Comparison of ENCODE assay signal across 15 cellular contexts in the genomic region with DNA sequence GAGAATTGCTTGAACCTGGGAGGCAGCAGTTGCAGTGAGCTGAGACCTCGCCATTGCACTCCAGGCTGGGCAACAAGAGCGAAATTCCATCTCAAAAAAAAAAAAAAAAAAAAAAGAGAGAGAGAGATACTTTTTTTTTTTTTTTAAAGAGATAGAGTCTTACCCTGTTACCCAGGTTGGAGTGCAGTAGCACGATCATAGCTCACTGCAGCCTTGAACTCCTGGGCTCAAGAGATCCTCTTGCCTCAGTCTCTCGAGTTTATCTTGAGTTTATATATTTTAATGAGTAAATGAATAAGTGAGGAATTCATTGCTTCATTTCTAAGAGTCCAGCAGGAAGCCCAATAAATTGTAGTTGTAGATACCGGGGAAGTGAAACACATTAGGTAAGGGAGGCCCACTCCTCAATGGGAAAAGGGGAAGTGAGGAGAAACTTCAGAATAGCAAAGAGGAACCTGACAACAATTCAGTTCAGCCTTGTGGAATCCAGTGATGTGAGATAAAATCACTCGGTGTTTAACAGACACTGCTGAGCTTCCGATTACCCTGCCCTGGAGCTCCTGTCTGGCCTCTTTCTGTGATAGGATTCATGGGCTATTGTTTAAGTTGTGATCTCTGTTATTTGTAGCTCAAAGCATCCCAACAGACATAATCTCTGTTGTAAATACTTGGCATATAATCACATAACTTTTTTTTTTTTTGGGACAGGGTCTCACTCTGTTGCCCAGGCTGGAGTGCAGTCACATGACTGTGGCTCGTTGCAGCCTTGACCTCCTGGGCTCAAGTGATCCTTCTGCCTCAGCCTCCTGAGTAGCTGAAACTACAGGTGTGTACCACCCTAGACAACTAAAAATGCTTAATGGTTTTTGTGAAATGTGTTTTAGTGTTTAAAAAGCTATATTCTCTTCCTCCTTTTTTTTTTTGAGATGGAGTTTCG. TPM values are rescaled to one million over a fixed set of nuclear protein-coding genes. Genes with fewer than 3 reads are reported as not detected.
DNase-seq lines count a peak whose midpoint lies in the region; ATAC-seq lines count a peak whose summit lies in the region.
"Had no signal": no experiment of that assay in that cellular context is flagged by ENCODE, and none has a peak within 500 bp of the region (broad histone marks: within the 10 kb centered on the region; RNA-seq: fewer than 3 reads in every experiment).

No MANE protein-coding gene starts in this region.

- peak; percentile 23 for ATAC-seq in left ventricle myocardium superior
- ATAC-seq: esophagus mucosa had no signal

- H3K27me3 Mint-ChIP-seq in dendritic cell treated with granulocyte-macrophage colony-stimulating factor and Interleukin-4, amounts not matched to agents 40 ng/mL and 50 ng/mL, for 4 days = no peaks in the 10 kb centered on the region

- peaks cover 64% of the 10 kb centered on the region for H3K4me1 Mint-ChIP-seq in dendritic cell treated with granulocyte-macrophage colony-stimulating factor and Interleukin-4, amounts not matched to agents 40 ng/mL and 50 ng/mL, for 4 days (ENCODE audit: low read depth)

- peak overlapping the region; percentile 23 for H3K4me3 Mint-ChIP-seq in dendritic cell treated with granulocyte-macrophage colony-stimulating factor and Interleukin-4, amounts not matched to agents 40 ng/mL and 50 ng/mL, for 4 days
- H3K4me3 Mint-ChIP-seq: activated naive CD8-positive, alpha-beta T cell treated with anti-CD3 and anti-CD28 coated beads, Interleukin-2, amount 10 ng/mL, durations not matched to agents 7 days and 5 days had no signal

- DNase-seq in left ventricle myocardium superior = no peak
- no peak for DNase-seq in cardiac septum (ENCODE audit: low spot score)
- peak; percentile 85 for DNase-seq in NOMO-1 treated with dmso at 0.1 percent for 144 hours (lab: John Stamatoyannopoulos, UW; ENCODE audit: unreplicated experiment)
- DNase-seq in HuH-7.5 (ENCODE audit: low spot score) = no peak
- DNase-seq in NCI-H187 (lab: John Stamatoyannopoulos, UW) = no peak
- no peak for DNase-seq in cerebellum (ENCODE audit: low spot score)
- DNase-seq in T-helper 1 cell = no peak
- DNase-seq: 8988T; activated naive CD8-positive, alpha-beta T cell treated with anti-CD3 and anti-CD28 coated beads, Interleukin-2, amount 10 ng/mL, durations not matched to agents 7 days and 5 days; mammary epithelial cell; NCI-H1048; NCI-H446 treated with DMSO at 0.1 percent for 48 hours had no signal

- intact Hi-C loops in left ventricle myocardium superior (cut with micrococcal nuclease) (no loop called here), cardiac septum (cut with DNase I) (no loop called here)
- intact Hi-C loops in dendritic cell treated with granulocyte-macrophage colony-stimulating factor and Interleukin-4, amounts not matched to agents 40 ng/mL and 50 ng/mL, for 4 days (cut with micrococcal nuclease) = no loop called here

- no peaks in the 10 kb centered on the region for H3K36me3 Mint-ChIP-seq in dendritic cell treated with granulocyte-macrophage colony-stimulating factor and Interleukin-4, amounts not matched to agents 40 ng/mL and 50 ng/mL, for 4 days (ENCODE audit: low read depth)
- H3K36me3 Mint-ChIP-seq: activated naive CD8-positive, alpha-beta T cell treated with anti-CD3 and anti-CD28 coated beads, Interleukin-2, amount 10 ng/mL, durations not matched to agents 7 days and 5 days had no signal

- peak overlapping the region; percentile 61 for H3K27ac Mint-ChIP-seq in dendritic cell treated with granulocyte-macrophage colony-stimulating factor and Interleukin-4, amounts not matched to agents 40 ng/mL and 50 ng/mL, for 4 days
- H3K27ac Mint-ChIP-seq: activated naive CD8-positive, alpha-beta T cell treated with anti-CD3 and anti-CD28 coated beads, Interleukin-2, amount 10 ng/mL, durations not matched to agents 7 days and 5 days had no signal

- H3K9me3 Mint-ChIP-seq in dendritic cell treated with granulocyte-macrophage colony-stimulating factor and Interleukin-4, amounts not matched to agents 40 ng/mL and 50 ng/mL, for 4 days = no peaks in the 10 kb centered on the region
- H3K9me3 Mint-ChIP-seq: activated naive CD8-positive, alpha-beta T cell treated with anti-CD3 and anti-CD28 coated beads, Interleukin-2, amount 10 ng/mL, durations not matched to agents 7 days and 5 days had no signal

RNA-seq across cellular contexts. Expression of a gene that starts 15.8 kb away (rescaled TPM):
- total RNA-seq in left ventricle myocardium superior = 7.1 TPM
- total RNA-seq in cardiac septum = 4.8 TPM
- total RNA-seq in cerebellum = 3.0 TPM

RNA-seq across cellular contexts. Expression of a gene that starts 27.1 kb away (rescaled TPM):
- total RNA-seq in left ventricle myocardium superior = not detected
- total RNA-seq in cardiac septum = not detected
- 0.36 TPM for total RNA-seq in cerebellum
- total RNA-seq: activated naive CD8-positive, alpha-beta T cell treated with anti-CD3 and anti-CD28 coated beads, Interleukin-2, amount 10 ng/mL, durations not matched to agents 7 days and 5 days; esophagus mucosa; mammary epithelial cell; osteoblast had no signal

RNA-seq across cellular contexts. Expression of a gene that starts 30.1 kb away (rescaled TPM):
- 0.40 TPM for total RNA-seq in left ventricle myocardium superior
- total RNA-seq in cardiac septum = 2.4 TPM
- 0.64 TPM for total RNA-seq in cerebellum
- total RNA-seq: activated naive CD8-positive, alpha-beta T cell treated with anti-CD3 and anti-CD28 coated beads, Interleukin-2, amount 10 ng/mL, durations not matched to agents 7 days and 5 days; mammary epithelial cell; osteoblast had no signal

RNA-seq across cellular contexts. Expression of a gene that starts 41.4 kb away (rescaled TPM):
- total RNA-seq in left ventricle myocardium superior = 7.4 TPM
- total RNA-seq in cardiac septum = 3.2 TPM
- total RNA-seq in cerebellum = 2.4 TPM
